ENCODE assay signal across 20 cellular contexts in the genomic region with DNA sequence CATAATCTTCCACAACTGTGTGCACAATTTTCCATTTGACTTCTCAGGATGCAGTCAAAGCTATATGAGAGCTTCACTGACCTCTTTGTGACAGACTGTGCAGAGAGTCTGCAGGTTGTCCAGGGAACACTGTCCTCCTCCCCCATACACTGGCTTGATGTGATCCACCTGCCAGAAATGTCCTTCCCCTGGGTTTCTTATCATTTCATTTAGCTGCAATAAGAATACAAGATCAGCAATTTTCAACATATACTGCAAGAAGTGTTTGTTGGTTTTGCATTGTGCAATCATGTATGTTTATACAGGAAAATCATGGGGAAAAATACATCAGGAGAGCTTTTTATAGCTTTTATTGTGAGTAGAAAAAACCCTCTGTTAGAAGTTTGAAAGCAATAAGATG.
A peak's percentile ranks its signal among the peaks of the same experiment; 100 is the strongest.
DNase-seq lines count a peak whose midpoint lies in the region; ATAC-seq, FAIRE-seq and TF ChIP-seq lines count a peak whose summit lies in the region.
"Had no signal": no experiment of that assay in that cellular context is flagged by ENCODE, and none has a peak within 500 bp of the region (broad histone marks: within the 10 kb centered on the region; RNA-seq: fewer than 3 reads in every experiment).

No MANE protein-coding gene starts in this region.

- H3K27ac ChIP-seq in mesenchymal stem cell (ENCODE audit: low read length, poor library complexity, severe bottlenecking) (no peak overlapping the region), neural progenitor cell (no peak overlapping the region)

- H3K79me1 ChIP-seq in mesenchymal stem cell (replicated peaks; ENCODE audit: low read length, poor library complexity, severe bottlenecking): no peaks in the 10 kb centered on the region

- no peak overlapping the region for H3K18ac ChIP-seq in mesenchymal stem cell (ENCODE audit: low read depth in 1 of 2, low read length in 2 of 2)

- no peak for DNase-seq in D721Med (ENCODE audit: insufficient read length, low spot score)
- DNase-seq in NCI-H69 (lab: John Stamatoyannopoulos, UW): peak; percentile 4
- DNase-seq in fibroblast of pulmonary artery (ENCODE audit: low read depth): peak; percentile 27
- peak; percentile 19 for DNase-seq in mesenchymal stem cell
- DNase-seq in neural progenitor cell (ENCODE audit: low spot score): no peak
- no peak for DNase-seq in AG08396 (ENCODE audit: low spot score)
- DNase-seq in natural killer cell treated with Interleukin-12 subunit alpha and Interleukin-12 subunit beta and Interleukin-15 and Interleukin-18, amount 100 ng/mL, for 72 hours (ENCODE audit: low spot score): no peak
- DNase-seq: ACHN; CD4-positive, CD25-positive, alpha-beta regulatory T cell; DND-41; H9; MG63; NCI-H1092; NCI-H187 treated with DMSO at 0.1 percent for 48 hours; NCI-H446; NCI-H774; SK-N-SH had no signal

- H3K36me3 Mint-ChIP-seq in neural progenitor cell: peaks cover 7% of the 10 kb centered on the region
- no peaks in the 10 kb centered on the region for H3K36me3 Mint-ChIP-seq in natural killer cell treated with Interleukin-12 subunit alpha and Interleukin-12 subunit beta and Interleukin-15 and Interleukin-18, amount 100 ng/mL, for 72 hours

- H3F3A ChIP-seq in neural progenitor cell (ENCODE audit: low read depth): no peaks in the 10 kb centered on the region

- H3K14ac ChIP-seq in mesenchymal stem cell (ENCODE audit: low read length in 2 of 2): no peak overlapping the region

- H3K27me3 ChIP-seq in mesenchymal stem cell (ENCODE audit: control insufficient read depth in 1 of 2, insufficient read depth in 1 of 2, low read length in 2 of 2) (no peaks in the 10 kb centered on the region), neural progenitor cell (no peaks in the 10 kb centered on the region)
- H3K27me3 ChIP-seq: MG63 had no signal

- H3K9ac ChIP-seq in mesenchymal stem cell (ENCODE audit: low read length): no peak overlapping the region
- no peak overlapping the region for H3K9ac ChIP-seq in neural progenitor cell
- H3K9ac ChIP-seq: SK-N-SH had no signal

- no peak for ATAC-seq in activated CD4-positive, CD25-positive, alpha-beta regulatory T cell treated with anti-CD3 and anti-CD28 coated beads, Interleukin-2, amount 50 U/mL, for 24 hours
- no peak for ATAC-seq in natural killer cell treated with Interleukin-12 subunit alpha and Interleukin-12 subunit beta and Interleukin-15 and Interleukin-18, amount 100 ng/mL, for 72 hours
- ATAC-seq: Right ventricle myocardium inferior had no signal

- H4K91ac ChIP-seq in mesenchymal stem cell (ENCODE audit: low read length): no peak overlapping the region

- no peak overlapping the region for H2BK15ac ChIP-seq in mesenchymal stem cell (ENCODE audit: low read depth, poor library complexity, severe bottlenecking)

- no peaks in the 10 kb centered on the region for H4K20me1 ChIP-seq in neural progenitor cell (ENCODE audit: low read depth)

- H3K4me3 ChIP-seq in fibroblast of pulmonary artery (replicated peaks; ENCODE audit: low read depth, low read length) (no peak overlapping the region), mesenchymal stem cell (ENCODE audit: insufficient read depth in 1 of 2, low read depth in 1 of 2, low read length in 2 of 2) (no peak overlapping the region), neural progenitor cell (no peak overlapping the region)
- H3K4me3 ChIP-seq: MG63 had no signal

- no peak overlapping the region for H2BK5ac ChIP-seq in mesenchymal stem cell (ENCODE audit: low read depth, low read length, poor library complexity, severe bottlenecking)

- peaks cover 15% of the 10 kb centered on the region for H3K4me1 Mint-ChIP-seq in neural progenitor cell
- no peaks in the 10 kb centered on the region for H3K4me1 Mint-ChIP-seq in natural killer cell treated with Interleukin-12 subunit alpha and Interleukin-12 subunit beta and Interleukin-15 and Interleukin-18, amount 100 ng/mL, for 72 hours (ENCODE audit: low read depth in 2 of 2)
- H3K4me1 Mint-ChIP-seq: CD4-positive, CD25-positive, alpha-beta regulatory T cell; H9 had no signal

- no peaks in the 10 kb centered on the region for H3K9me3 ChIP-seq in mesenchymal stem cell (ENCODE audit: control insufficient read depth, low read length)
- H3K9me3 ChIP-seq in neural progenitor cell (ENCODE audit: low read depth): no peaks in the 10 kb centered on the region
- H3K9me3 ChIP-seq: MG63, SK-N-SH had no signal

- no peaks in the 10 kb centered on the region for H3K9me3 Mint-ChIP-seq in neural progenitor cell
- no peaks in the 10 kb centered on the region for H3K9me3 Mint-ChIP-seq in natural killer cell treated with Interleukin-12 subunit alpha and Interleukin-12 subunit beta and Interleukin-15 and Interleukin-18, amount 100 ng/mL, for 72 hours
- H3K9me3 Mint-ChIP-seq: CD4-positive, CD25-positive, alpha-beta regulatory T cell; H9 had no signal

- TF ChIP-seq CTCF in D721Med (IDR thresholded peaks at IDR 0.05; ENCODE audit: insufficient read depth, missing control alignments) (no peak), fibroblast of pulmonary artery (IDR thresholded peaks at IDR 0.05; ENCODE audit: low read length, missing control alignments) (no peak), neural progenitor cell (IDR thresholded peaks at IDR 0.05) (no peak)

- peaks cover 2% of the 10 kb centered on the region for H3K27me3 Mint-ChIP-seq in neural progenitor cell (ENCODE audit: insufficient read depth, low read depth)
- H3K27me3 Mint-ChIP-seq in natural killer cell treated with Interleukin-12 subunit alpha and Interleukin-12 subunit beta and Interleukin-15 and Interleukin-18, amount 100 ng/mL, for 72 hours: no peaks in the 10 kb centered on the region
- H3K27me3 Mint-ChIP-seq: CD4-positive, CD25-positive, alpha-beta regulatory T cell had no signal

- H3K36me3 ChIP-seq in mesenchymal stem cell (ENCODE audit: control insufficient read depth in 1 of 2, insufficient read depth in 2 of 2, low read depth in 1 of 2, low read length in 2 of 2) (no peaks in the 10 kb centered on the region), neural progenitor cell (no peaks in the 10 kb centered on the region)

- H3K27ac Mint-ChIP-seq in neural progenitor cell: no peak overlapping the region
- no peak overlapping the region for H3K27ac Mint-ChIP-seq in natural killer cell treated with Interleukin-12 subunit alpha and Interleukin-12 subunit beta and Interleukin-15 and Interleukin-18, amount 100 ng/mL, for 72 hours
- H3K27ac Mint-ChIP-seq: CD4-positive, CD25-positive, alpha-beta regulatory T cell; H9 had no signal

- H2AFZ ChIP-seq in mesenchymal stem cell (ENCODE audit: low read depth, low read length) (no peak overlapping the region), neural progenitor cell (replicated peaks) (no peak overlapping the region)

- no peak overlapping the region for H2BK120ac ChIP-seq in mesenchymal stem cell (ENCODE audit: low read depth, low read length)

- no peak overlapping the region for H3K4me3 Mint-ChIP-seq in neural progenitor cell
- no peak overlapping the region for H3K4me3 Mint-ChIP-seq in natural killer cell treated with Interleukin-12 subunit alpha and Interleukin-12 subunit beta and Interleukin-15 and Interleukin-18, amount 100 ng/mL, for 72 hours
- H3K4me3 Mint-ChIP-seq: CD4-positive, CD25-positive, alpha-beta regulatory T cell; H9 had no signal

- no peak overlapping the region for H3K4me2 ChIP-seq in mesenchymal stem cell (ENCODE audit: low read length, poor library complexity, severe bottlenecking)
- no peak overlapping the region for H3K4me2 ChIP-seq in neural progenitor cell
- H3K4me2 ChIP-seq: SK-N-SH had no signal

- no peak overlapping the region for H3K4ac ChIP-seq in mesenchymal stem cell (ENCODE audit: low read depth in 1 of 2, low read length in 2 of 2)

- H3K4me1 ChIP-seq in mesenchymal stem cell (ENCODE audit: control insufficient read depth, insufficient read depth, low read depth, low read length) (no peaks in the 10 kb centered on the region), neural progenitor cell (no peaks in the 10 kb centered on the region)

- no peak overlapping the region for H2AK5ac ChIP-seq in mesenchymal stem cell (ENCODE audit: low read length, severe bottlenecking)

- no peak overlapping the region for H3K23ac ChIP-seq in mesenchymal stem cell (ENCODE audit: low read length in 2 of 2)

- H2BK12ac ChIP-seq in mesenchymal stem cell (ENCODE audit: low read length in 2 of 2): no peak overlapping the region

- no peaks in the 10 kb centered on the region for H3K79me2 ChIP-seq in neural progenitor cell (ENCODE audit: low read depth)

- FAIRE-seq in D721Med (lab: Jason Lieb, UNC): peak; percentile 32
- FAIRE-seq: G401.6 had no signal

- H4K8ac ChIP-seq in mesenchymal stem cell (ENCODE audit: low read length): no peak overlapping the region

Comparison
In these comparisons a context has a peak if more than half of its experiments do, and no peak if none do; other contexts are left out.
1. DNase-seq: peak in NCI-H69 (single experiment), fibroblast of pulmonary artery (single experiment) and mesenchymal stem cell (single experiment); none in D721Med (single experiment), neural progenitor cell (single experiment), AG08396 (single experiment) and natural killer cell treated with Interleukin-12 subunit alpha and Interleukin-12 subunit beta and Interleukin-15 and Interleukin-18, amount 100 ng/mL, for 72 hours (single experiment).